In the genomic region with DNA sequence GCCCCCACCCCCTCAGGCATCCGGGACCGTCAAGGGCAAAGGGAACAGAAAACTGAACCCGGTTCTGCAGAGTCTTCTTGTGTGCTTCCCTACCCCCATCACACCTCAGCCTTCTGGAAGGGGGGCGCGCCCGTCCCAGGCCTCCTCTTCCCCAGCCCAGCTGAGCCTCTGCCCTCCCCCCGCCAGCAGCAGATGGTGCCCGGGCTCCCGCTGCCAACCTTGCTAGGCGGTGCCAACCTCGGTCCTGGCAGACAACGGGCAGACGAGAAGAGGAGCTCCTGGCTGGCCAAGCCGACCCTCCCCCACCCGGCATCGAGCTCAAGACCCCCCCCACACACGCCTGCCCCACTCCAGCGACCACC, we compare ENCODE assay signal across 9 cellular contexts. TPM values are rescaled to one million over a fixed set of nuclear protein-coding genes. Genes with fewer than 3 reads are reported as not detected.
A peak's percentile ranks its signal among the peaks of the same experiment; 100 is the strongest.
DNase-seq lines count a peak whose midpoint lies in the region; ATAC-seq and TF ChIP-seq lines count a peak whose summit lies in the region.
"Had no signal": no experiment of that assay in that cellular context is flagged by ENCODE, and none has a peak within 500 bp of the region (broad histone marks: within the 10 kb centered on the region; RNA-seq: fewer than 3 reads in every experiment).

No MANE protein-coding gene starts in this region.

- ATAC-seq in HCT116 (no peak), GM21529 (IDR thresholded peaks at IDR 0.05; ENCODE audit: unreplicated experiment) (no peak), GM18520 (IDR thresholded peaks at IDR 0.05; ENCODE audit: unreplicated experiment) (no peak), GM18870 (IDR thresholded peaks at IDR 0.05; ENCODE audit: unreplicated experiment) (no peak)
- ATAC-seq: activated CD8-positive, alpha-beta memory T cell treated with anti-CD3 and anti-CD28 coated beads, Interleukin-2, amount 10 ng/mL, durations not matched to agents 7 days and 5 days had no signal

- CTCF ChIA-PET in HCT116 (lab: Charles Lee): interaction anchor here (1.0 to 4.6 kb wide), 17 partner anchors 9 to 220 kb away, joined by 3 to 103 read pairs (median 9); partner anchors contain the start of genes INHBE, LRP1, NXPH4 and SHMT2

- no peak for TF ChIP-seq POLR2A in HCT116 (IDR thresholded peaks at IDR 0.05; ENCODE audit: borderline replicate concordance, extremely low read depth, insufficient read depth, insufficient read length)

- TF ChIP-seq CTCF in HCT116 (IDR thresholded peaks at IDR 0.05 in 2 of 3, conservative IDR thresholded peaks at IDR 0.05 in 1 of 3; ENCODE audit: borderline replicate concordance in 1 of 3, insufficient read depth in 1 of 3, low read depth in 2 of 3, low read length in 2 of 3) (no peak), epithelial cell of proximal tubule (conservative IDR thresholded peaks at IDR 0.05; ENCODE audit: low read depth, low read length) (no peak)

- intact Hi-C loops in HCT116 (cut with micrococcal nuclease): loop anchor here (10.0 kb wide), 1 partner anchor 118 kb away; the partner anchor contains the start of gene LRP1

- H3K36me3 ChIP-seq in HCT116 (ENCODE audit: control insufficient read depth in 1 of 2, insufficient read depth in 2 of 2, low read length in 2 of 2) (no peaks in the 10 kb centered on the region), rectal smooth muscle tissue (ENCODE audit: control insufficient read depth, insufficient read depth, low read length) (no peaks in the 10 kb centered on the region)

- H3K9me2 ChIP-seq in HCT116 (ENCODE audit: insufficient read depth): no peaks in the 10 kb centered on the region

- H3K9me3 ChIP-seq in HCT116 (ENCODE audit: control insufficient read depth in 1 of 2, insufficient read depth in 1 of 2, low read depth in 1 of 2, low read length in 2 of 2): no peaks in the 10 kb centered on the region

- BruUV-seq in HCT116 (replicated peaks; lab: Mats Ljungman, UMichigan): no TSS peak

- no peaks in the 10 kb centered on the region for H4K20me1 ChIP-seq in HCT116 (ENCODE audit: insufficient read depth)

- H3K27me3 ChIP-seq in HCT116 (ENCODE audit: insufficient read depth, low read length) (peaks cover 4% of the 10 kb centered on the region; the same call in 1 of the 2 replicates), rectal smooth muscle tissue (ENCODE audit: control insufficient read depth, insufficient read depth, low read length) (peaks cover 49% of the 10 kb centered on the region)

- peaks cover 42 to 62% of the 10 kb centered on the region in 2 experiments for H3K4me1 ChIP-seq in HCT116 (ENCODE audit: control insufficient read depth in 1 of 2, insufficient read depth in 2 of 2, low read length in 2 of 2)
- H3K4me1 ChIP-seq in rectal smooth muscle tissue (ENCODE audit: control insufficient read depth, insufficient read depth, low read length): peaks cover 15% of the 10 kb centered on the region

- no peak overlapping the region for H3K4me3 ChIP-seq in HCT116 (replicated peaks in 1 of 2; ENCODE audit: low read depth in 1 of 2, low read length in 2 of 2)
- peak overlapping the region; percentile 44 for H3K4me3 ChIP-seq in epithelial cell of proximal tubule (ENCODE audit: low read depth, low read length)
- peak overlapping the region; percentile 50 for H3K4me3 ChIP-seq in rectal smooth muscle tissue (ENCODE audit: low read length)

- H3K9ac ChIP-seq in HCT116 (ENCODE audit: low read length): no peak overlapping the region
- no peak overlapping the region for H3K9ac ChIP-seq in rectal smooth muscle tissue (ENCODE audit: low read length)

- H2AFZ ChIP-seq in HCT116 (ENCODE audit: low read depth, low read length, poor library complexity, severe bottlenecking): no peak overlapping the region

- DNase-seq in HCT116 (ENCODE audit: low read depth, low spot score) (no peak), NCI-H524 (lab: John Stamatoyannopoulos, UW) (peak; percentile 83 to 85), epithelial cell of proximal tubule (ENCODE audit: low read depth) (no peak)
- DNase-seq in activated CD8-positive, alpha-beta memory T cell treated with anti-CD3 and anti-CD28 coated beads, Interleukin-2, amount 50 U/mL, for 4 hours: no peak

- no peak for TF ChIP-seq RAD21 in HCT116 (IDR thresholded peaks at IDR 0.05; ENCODE audit: low read depth)

- no peaks in the 10 kb centered on the region for H3K79me2 ChIP-seq in HCT116 (ENCODE audit: insufficient read depth, low read length)

- H3K4me2 ChIP-seq in HCT116 (ENCODE audit: low read length): peak overlapping the region; percentile 95

- RAD21 ChIA-PET in HCT116 (lab: Charles Lee; ENCODE audit: low non-redundant PET in 1 of 2, low total read pairs in 2 of 2, uncharacterized antibody in 2 of 2, unreplicated experiment in 2 of 2): interaction anchor here in 1 of 2 experiments (2.1 kb wide), 1 partner anchor 29 kb away, joined by 13 read pairs; no protein-coding TSS in a partner anchor

- H3K27ac ChIP-seq in HCT116 (ENCODE audit: low read depth, low read length): no peak overlapping the region
- no peak overlapping the region for H3K27ac ChIP-seq in rectal smooth muscle tissue (ENCODE audit: low read depth, low read length)

- POLR2A ChIA-PET in HCT116 (lab: Charles Lee): interaction anchor here (1.0 to 1.7 kb wide), 5 partner anchors 13 to 210 kb away, joined by 3 to 8 read pairs (median 5); partner anchors contain the start of genes SHMT2 and STAT6

TF ChIP-seq in HCT116, 20 proteins besides CTCF, POLR2A, EP300 and RAD21:
- TF ChIP-seq SRF (IDR thresholded peaks at IDR 0.05; ENCODE audit: low read depth) (no peak), SIN3A (IDR thresholded peaks at IDR 0.05; ENCODE audit: low read depth) (no peak), CBX3 (IDR thresholded peaks at IDR 0.05; ENCODE audit: low read depth) (no peak), EZH2 (IDR thresholded peaks at IDR 0.05) (no peak), POLR2AphosphoS5 (IDR thresholded peaks at IDR 0.05; ENCODE audit: low read depth, low read length) (no peak), ZBTB33 (IDR thresholded peaks at IDR 0.05; ENCODE audit: extremely low read depth, insufficient replicate concordance, low read length) (no peak)
TF ChIP-seq in HCT116: peak in this region for 0.

RNA-seq across cellular contexts. Expression of gene STAC3, which starts 8.7 kb away (rescaled TPM):
- total RNA-seq in HCT116 (2021; ENCODE audit: unreplicated experiment): 2.5 TPM
- 1.3 and 2.4 TPM in 2 replicates for polyA plus RNA-seq in HCT116 (2012)
- total RNA-seq in epithelial cell of proximal tubule: not detected in 2 replicates

RNA-seq across cellular contexts. Expression of gene SHMT2, which starts 12.8 kb away (rescaled TPM):
- total RNA-seq in HCT116 (2021; ENCODE audit: unreplicated experiment) (280 TPM), epithelial cell of proximal tubule (118 and 258 TPM in 2 replicates)
- 319 and 327 TPM in 2 replicates for polyA plus RNA-seq in HCT116 (2012)

RNA-seq across cellular contexts. Expression of gene NXPH4, which starts 25.7 kb away (rescaled TPM):
- 20.0 TPM for total RNA-seq in HCT116 (2021; ENCODE audit: unreplicated experiment)
- 13.6 and 16.2 TPM in 2 replicates for polyA plus RNA-seq in HCT116 (2012)
- not detected in 2 replicates for total RNA-seq in epithelial cell of proximal tubule

Comparison
In these comparisons a context has a peak if more than half of its experiments do, and no peak if none do; other contexts are left out.
1. DNase-seq: peak in NCI-H524 (2 of 2); none in HCT116 (single experiment), epithelial cell of proximal tubule (single experiment) and activated CD8-positive, alpha-beta memory T cell treated with anti-CD3 and anti-CD28 coated beads, Interleukin-2, amount 50 U/mL, for 4 hours (single experiment).
2. H3K4me3 ChIP-seq: peak in epithelial cell of proximal tubule (single experiment) and rectal smooth muscle tissue (single experiment); none in HCT116 (0 of 2).
3. RNA of gene NXPH4, which starts 25.7 kb away (total RNA-seq): 20.0 TPM in HCT116 (single experiment); not detected in epithelial cell of proximal tubule; every median in the first group is over 10 times any median in the second.